Comparison of ENCODE assay signal across 1 cellular context in the genomic region with DNA sequence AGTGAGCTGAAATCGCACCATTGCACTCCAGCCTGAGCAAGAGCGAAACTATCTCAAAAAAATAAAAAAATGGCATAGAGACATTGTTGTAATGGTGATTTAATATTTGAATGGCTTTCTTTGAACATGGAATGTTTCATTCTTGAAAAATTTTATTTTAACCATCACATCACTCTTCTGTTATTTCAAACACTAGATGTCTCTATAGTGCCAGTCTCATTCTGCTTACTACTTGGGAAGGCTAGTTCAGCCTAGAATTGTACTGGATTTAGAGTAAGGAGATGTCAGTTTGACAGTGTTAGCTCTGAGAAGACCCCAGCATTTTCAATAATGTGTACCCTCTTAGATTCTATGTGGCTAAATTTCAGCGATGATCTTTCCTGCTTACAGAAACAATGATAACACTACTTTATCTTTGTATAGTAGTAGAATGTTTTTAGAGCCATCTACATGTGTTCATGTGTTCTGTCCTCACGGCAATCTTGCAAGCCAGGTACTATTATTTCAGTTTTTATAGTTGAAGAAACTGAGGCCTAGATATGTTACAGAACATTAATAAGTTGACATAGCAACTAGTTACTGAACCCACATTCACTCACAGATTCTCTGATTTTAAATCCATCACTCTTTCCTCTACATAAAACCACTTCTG.
TF ChIP-seq lines count a peak whose summit lies in the region.

No MANE protein-coding gene starts in this region.

TF ChIP-seq in endothelial cell of umbilical vein, 7 proteins besides CTCF, POLR2A, EP300 and RAD21 (continued from another document):
- TF ChIP-seq GATA2 (IDR thresholded peaks at IDR 0.05; ENCODE audit: insufficient read depth, insufficient read length, low read depth, low read length) (no peak), MYC (IDR thresholded peaks at IDR 0.05; ENCODE audit: low read depth, low read length) (no peak), EZH2 (IDR thresholded peaks at IDR 0.05; ENCODE audit: borderline replicate concordance, low read depth, low read length, severe bottlenecking) (no peak), FOS (IDR thresholded peaks at IDR 0.05; ENCODE audit: borderline replicate concordance, insufficient read depth, low read length) (no peak), POLR2AphosphoS5 (IDR thresholded peaks at IDR 0.05; ENCODE audit: insufficient read depth, low read depth, low read length) (no peak)
- TF ChIP-seq, protein P1, sequence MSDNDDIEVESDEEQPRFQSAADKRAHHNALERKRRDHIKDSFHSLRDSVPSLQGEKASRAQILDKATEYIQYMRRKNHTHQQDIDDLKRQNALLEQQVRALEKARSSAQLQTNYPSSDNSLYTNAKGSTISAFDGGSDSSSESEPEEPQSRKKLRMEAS (IDR thresholded peaks at IDR 0.05; ENCODE audit: insufficient read depth, insufficient read length), result no peak
